29 cellular contexts compared by ENCODE assay signal in the genomic region with DNA sequence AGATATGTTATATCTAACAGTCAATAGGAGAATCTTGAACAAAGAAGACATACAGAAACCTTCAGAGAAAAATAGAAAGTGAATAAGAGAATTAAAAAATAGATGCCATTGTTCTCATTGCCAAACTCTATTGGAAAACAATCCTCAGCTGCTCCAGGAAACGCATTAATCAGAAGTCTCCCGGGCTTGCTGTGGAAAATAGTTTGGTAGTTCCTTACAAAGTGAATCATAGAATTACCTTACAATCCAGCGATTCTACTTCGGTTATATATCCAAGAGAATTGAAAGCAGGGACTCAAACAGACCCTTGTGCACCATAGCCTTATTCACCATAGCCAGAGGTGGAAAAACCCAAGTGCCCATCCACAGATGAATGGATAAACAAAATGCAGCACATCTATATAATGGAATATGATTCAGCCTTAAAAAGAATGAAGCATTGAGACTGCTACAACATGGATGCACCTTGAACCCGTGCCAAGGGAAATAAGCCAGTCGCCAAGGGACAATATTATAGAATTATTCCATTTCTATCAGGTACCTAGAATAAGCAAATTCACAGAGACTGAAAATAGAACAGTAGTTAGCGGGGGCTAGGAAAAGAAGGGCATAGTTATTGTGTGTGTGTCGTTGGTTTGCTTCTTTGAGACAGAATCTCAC. TPM values are rescaled to one million over a fixed set of nuclear protein-coding genes. Genes with fewer than 3 reads are reported as not detected.
DNase-seq lines count a peak whose midpoint lies in the region; ATAC-seq and TF ChIP-seq lines count a peak whose summit lies in the region.
"Had no signal": no experiment of that assay in that cellular context is flagged by ENCODE, and none has a peak within 500 bp of the region (broad histone marks: within the 10 kb centered on the region; RNA-seq: fewer than 3 reads in every experiment).

No MANE protein-coding gene starts in this region.

- no peak overlapping the region for H3K4me3 Mint-ChIP-seq in osteocyte (ENCODE audit: unreplicated experiment)
- H3K4me3 Mint-ChIP-seq: activated CD4-positive, alpha-beta T cell treated with anti-CD3 and anti-CD28 coated beads, Interleukin-2, amount 10 ng/mL, durations not matched to agents 24 days and 14 days; activated naive CD8-positive, alpha-beta T cell treated with anti-CD3 and anti-CD28 coated beads, Interleukin-2, amount 50 U/mL, for 24 hours; CD8-positive, alpha-beta T cell; nephron had no signal

- H3K36me3 ChIP-seq in GM23248 (ENCODE audit: low read depth), result no peaks in the 10 kb centered on the region
- H3K36me3 ChIP-seq in adipocyte (ENCODE audit: control insufficient read depth, insufficient read depth, low read length, severe bottlenecking), result no peaks in the 10 kb centered on the region
- H3K36me3 ChIP-seq: HAP-1, vagina had no signal

- no peaks in the 10 kb centered on the region for H3K9me2 ChIP-seq in GM23248 (ENCODE audit: insufficient read depth)

- peak overlapping the region; percentile 12 for H3K4me3 ChIP-seq in GM23248
- no peak overlapping the region for H3K4me3 ChIP-seq in adipocyte (ENCODE audit: low read length)
- H3K4me3 ChIP-seq: HAP-1, vagina had no signal

- H3K27me3 ChIP-seq in GM23248 (replicated peaks; ENCODE audit: insufficient read depth) (no peaks in the 10 kb centered on the region), adipocyte (replicated peaks; ENCODE audit: control insufficient read depth, insufficient read depth, low read length) (no peaks in the 10 kb centered on the region)
- H3K27me3 ChIP-seq: vagina had no signal

- peaks cover 41% of the 10 kb centered on the region for H3F3A ChIP-seq in GM23248 (ENCODE audit: insufficient read depth)

- H3K27me3 Mint-ChIP-seq in osteocyte (ENCODE audit: unreplicated experiment), result no peaks in the 10 kb centered on the region
- H3K27me3 Mint-ChIP-seq: activated CD4-positive, alpha-beta T cell treated with anti-CD3 and anti-CD28 coated beads, Interleukin-2, amount 10 ng/mL, durations not matched to agents 24 days and 14 days; activated naive CD8-positive, alpha-beta T cell treated with anti-CD3 and anti-CD28 coated beads, Interleukin-2, amount 50 U/mL, for 24 hours had no signal

- TF ChIP-seq CTCF in osteocyte (IDR thresholded peaks at IDR 0.05), result no peak

- WGBS in GM23248 (ENCODE audit: low coverage in 1 of 2, low lambda C conversion rate in 2 of 2, missing lambda C conversion rate in 2 of 2), 2 experiments, result 31 to 33% methylated on average over 8 of the region's 8 CpGs

- H4K20me1 ChIP-seq in GM23248 (ENCODE audit: insufficient read depth), result no peaks in the 10 kb centered on the region

- H3K36me3 Mint-ChIP-seq in osteocyte (ENCODE audit: unreplicated experiment), result no peaks in the 10 kb centered on the region
- H3K36me3 Mint-ChIP-seq: CD8-positive, alpha-beta T cell had no signal

- no peaks in the 10 kb centered on the region for H3K9me3 Mint-ChIP-seq in osteocyte (ENCODE audit: unreplicated experiment)
- H3K9me3 Mint-ChIP-seq: activated CD4-positive, alpha-beta T cell treated with anti-CD3 and anti-CD28 coated beads, Interleukin-2, amount 10 ng/mL, durations not matched to agents 24 days and 14 days; activated naive CD8-positive, alpha-beta T cell treated with anti-CD3 and anti-CD28 coated beads, Interleukin-2, amount 50 U/mL, for 24 hours; CD8-positive, alpha-beta T cell; nephron had no signal

- peaks cover 71% of the 10 kb centered on the region for H3K4me1 Mint-ChIP-seq in osteocyte (ENCODE audit: unreplicated experiment)

- peak overlapping the region; percentile 99 for H3K27ac Mint-ChIP-seq in osteocyte (ENCODE audit: unreplicated experiment)
- H3K27ac Mint-ChIP-seq: activated CD4-positive, alpha-beta T cell treated with anti-CD3 and anti-CD28 coated beads, Interleukin-2, amount 10 ng/mL, durations not matched to agents 24 days and 14 days; CD8-positive, alpha-beta T cell; progenitor cell of endocrine pancreas had no signal

- peak; percentile 89 for DNase-seq in GM23248
- peak; percentile 38 for DNase-seq in adipocyte (ENCODE audit: low read depth)
- DNase-seq in fibroblast of gingiva (ENCODE audit: low read depth), result peak; percentile 56
- DNase-seq in osteocyte (ENCODE audit: extremely low spot score, unreplicated experiment), result no peak
- no peak for DNase-seq in HuH-7.5 (ENCODE audit: low spot score)
- no peak for DNase-seq in NCI-H524 treated with DMSO at 0.1 percent for 48 hours (lab: John Stamatoyannopoulos, UW)
- DNase-seq in NCI-H187 treated with DMSO at 0.1 percent for 48 hours (lab: John Stamatoyannopoulos, UW), result no peak
- no peak for DNase-seq in left ventricle myocardium superior
- DNase-seq: activated CD4-positive, alpha-beta T cell treated with anti-CD3 and anti-CD28 coated beads, Interleukin-2, amount 10 ng/mL, durations not matched to agents 24 days and 14 days; activated naive CD8-positive, alpha-beta T cell treated with anti-CD3 and anti-CD28 coated beads, Interleukin-2, amount 50 U/mL, for 24 hours; CD8-positive, alpha-beta T cell; central memory CD4-positive, alpha-beta T cell; DMS53; effector CD4-positive, alpha-beta T cell; foreskin keratinocyte; KBM-7; kidney glomerular epithelial cell; MV-4-11; NCI-H1930; NK-92 treated with Interleukin-12 subunit alpha and Interleukin-12 subunit beta, amount 100 ng/mL, for 24 hours; RPMI8226; small intestine; stimulated activated CD4-positive, alpha-beta T cell treated with anti-CD3 and anti-CD28 coated beads, Interleukin-4, amount 100 ng/mL, for 4 hours; substantia nigra; SW 1271 had no signal

- H3K9ac ChIP-seq in GM23248 (peak overlapping the region; percentile 81), adipocyte (ENCODE audit: low read length) (no peak overlapping the region)

- H3K4me1 ChIP-seq in GM23248 (ENCODE audit: insufficient read depth) (peaks cover 42% of the 10 kb centered on the region), adipocyte (ENCODE audit: control insufficient read depth, insufficient read depth, low read length) (peaks cover 10% of the 10 kb centered on the region)
- H3K4me1 ChIP-seq: foreskin keratinocyte had no signal

- intact Hi-C loops in left ventricle myocardium superior (cut with micrococcal nuclease), result no loop called here

- no peak for ATAC-seq in left ventricle myocardium superior
- ATAC-seq: activated naive CD8-positive, alpha-beta T cell treated with anti-CD3 and anti-CD28 coated beads, Interleukin-2, amount 50 U/mL, for 24 hours; CD8-positive, alpha-beta T cell; foreskin keratinocyte had no signal

- H3K79me2 ChIP-seq in GM23248 (ENCODE audit: insufficient read depth), result no peaks in the 10 kb centered on the region

- in situ Hi-C loops in GM23248 (cut with MboI), result no loop called here

- peak overlapping the region; percentile 52 for H3K4me2 ChIP-seq in GM23248 (ENCODE audit: unreplicated experiment)

- H3K9me3 ChIP-seq in GM23248 (ENCODE audit: low read depth), result no peaks in the 10 kb centered on the region
- H3K9me3 ChIP-seq in adipocyte (ENCODE audit: control insufficient read depth, low read length), result no peaks in the 10 kb centered on the region
- H3K9me3 ChIP-seq: HAP-1, vagina had no signal

- peak overlapping the region; percentile 98 for H3K27ac ChIP-seq in GM23248
- H3K27ac ChIP-seq: foreskin keratinocyte, vagina had no signal

- peak overlapping the region; percentile 56 for H2AFZ ChIP-seq in GM23248

RNA-seq across cellular contexts. Expression of a gene that starts 21.9 kb away (rescaled TPM):
- not detected in 2 replicates for total RNA-seq in GM23248 (2014; rRNA removed; shearing (Covaris generic))
- 0.16 and 0.27 TPM in 2 replicates for polyA plus RNA-seq in GM23248 (2016; fragmentation: Nextera tagmentation; extraction: Ambion mirVana)
- total RNA-seq in osteocyte (0.24 and 0.57 TPM in 2 replicates), left ventricle myocardium superior (not detected)
- total RNA-seq: activated CD4-positive, alpha-beta T cell treated with anti-CD3 and anti-CD28 coated beads, Interleukin-2, amount 10 ng/mL, durations not matched to agents 24 days and 14 days; foreskin keratinocyte; progenitor cell of endocrine pancreas; vagina had no signal
- polyA plus RNA-seq: foreskin keratinocyte had no signal

Comparison
In these comparisons a context has a peak if more than half of its experiments do, and no peak if none do; other contexts are left out.
1. DNase-seq: peak in GM23248 (single experiment), adipocyte (single experiment) and fibroblast of gingiva (single experiment); none in osteocyte (single experiment), HuH-7.5 (single experiment), NCI-H524 treated with DMSO at 0.1 percent for 48 hours (single experiment), NCI-H187 treated with DMSO at 0.1 percent for 48 hours (single experiment) and left ventricle myocardium superior (single experiment).